Comparison of ENCODE assay signal across 9 cellular contexts in the genomic region with DNA sequence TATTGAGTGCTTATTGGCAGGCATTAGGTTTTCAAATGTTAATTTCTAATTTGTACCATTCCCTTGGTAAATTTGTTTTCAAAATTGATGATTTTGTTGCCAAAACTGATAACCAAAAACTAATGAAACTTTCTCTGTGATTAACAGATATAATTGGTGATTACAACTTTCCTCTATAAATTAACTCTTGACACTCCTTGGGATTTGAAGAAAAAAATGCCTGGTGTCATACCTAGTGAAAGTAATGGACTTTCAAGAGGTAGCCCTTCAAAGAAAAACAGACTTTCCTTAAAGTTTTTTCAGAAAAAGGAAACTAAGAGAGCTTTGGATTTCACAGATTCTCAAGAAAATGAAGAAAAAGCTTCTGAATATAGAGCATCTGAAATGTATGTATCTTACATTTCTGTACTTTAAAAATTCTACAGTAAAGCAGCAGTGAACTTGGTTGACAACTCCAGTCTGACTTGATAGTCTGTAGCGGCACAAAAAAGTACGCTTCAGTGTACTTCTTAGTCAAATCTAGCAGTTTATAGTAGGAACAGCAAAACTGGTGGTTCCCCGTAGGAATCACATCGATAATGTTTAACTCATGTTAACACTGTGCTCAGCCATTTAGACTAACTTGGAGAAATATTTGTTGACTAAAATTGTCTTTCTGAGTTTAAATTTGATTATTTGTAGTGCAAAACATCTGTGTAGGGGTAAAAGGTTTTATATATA. TPM values are rescaled to one million over a fixed set of nuclear protein-coding genes. Genes with fewer than 3 reads are reported as not detected.
DNase-seq lines count a peak whose midpoint lies in the region; ATAC-seq, FAIRE-seq and TF ChIP-seq lines count a peak whose summit lies in the region.
"Had no signal": no experiment of that assay in that cellular context is flagged by ENCODE, and none has a peak within 500 bp of the region (broad histone marks: within the 10 kb centered on the region; RNA-seq: fewer than 3 reads in every experiment).

No MANE protein-coding gene starts in this region.

- 0% methylated on average over 4 of the region's 4 CpGs for WGBS in GM12878 (ENCODE audit: insufficient coverage, insufficient replicate concordance, low lambda C conversion rate, missing lambda C conversion rate)

- peaks cover 17% of the 10 kb centered on the region for H3K27me3 Mint-ChIP-seq in CD4-positive, CD25-positive, alpha-beta regulatory T cell

- FAIRE-seq in GM12878 (lab: Jason Lieb, UNC) = no peak

- H3K79me2 ChIP-seq in GM12878 (ENCODE audit: control insufficient read depth, insufficient read depth, low read length) = peaks cover 77% of the 10 kb centered on the region

- peak overlapping the region; percentile 89 for H3K9ac ChIP-seq in GM12878 (ENCODE audit: control insufficient read depth, insufficient read depth, low read length)

- no peak for ATAC-seq in CD4-positive, CD25-positive, alpha-beta regulatory T cell (ENCODE audit: low read depth in 2 of 2)
- peak; percentile 25 for ATAC-seq in GM19467 (IDR thresholded peaks at IDR 0.05; ENCODE audit: unreplicated experiment)
- peak; percentile 33 for ATAC-seq in HG03571 (IDR thresholded peaks at IDR 0.05; ENCODE audit: unreplicated experiment)
- peak; percentile 34 for ATAC-seq in GM12878

- RAD21 ChIA-PET in GM12878 (lab: Charles Lee; ENCODE audit: unreplicated experiment) = interaction anchor here (0.9 to 2.3 kb wide), 4 partner anchors 68 to 346 kb away, joined by 3 to 7 read pairs (median 4); no protein-coding TSS in a partner anchor

- POLR2A ChIA-PET in GM12878 (lab: Charles Lee) = interaction anchor here (0.6 to 1.4 kb wide), 4 partner anchors 10 to 1162 kb away, joined by 3 to 7 read pairs (median 4); no protein-coding TSS in a partner anchor

- TF ChIP-seq CTCF in GM12878 (IDR thresholded peaks at IDR 0.05 in 2 of 3, conservative IDR thresholded peaks at IDR 0.05 in 1 of 3; ENCODE audit: control insufficient read depth in 2 of 3, extremely low read depth in 1 of 3, insufficient read depth in 1 of 3, low read depth in 3 of 3, low read length in 3 of 3) (0 out of 6 replicates have a peak, but pooled peaks of 1 of the 3 experiments have one; percentile 10), left ventricle myocardium inferior (IDR thresholded peaks at IDR 0.05; ENCODE audit: borderline replicate concordance) (no peak)

- peaks cover 39% of the 10 kb centered on the region for H3K4me1 ChIP-seq in CD4-positive, CD25-positive, alpha-beta regulatory T cell (ENCODE audit: control insufficient read depth, insufficient read depth, low read length, poor library complexity, severe bottlenecking)
- no peaks in the 10 kb centered on the region for H3K4me1 ChIP-seq in GM12878 (ENCODE audit: control insufficient read depth, insufficient read depth, low read length)
- H3K4me1 ChIP-seq in left ventricle myocardium inferior = peaks cover 57% of the 10 kb centered on the region

- H3K27ac ChIP-seq in CD4-positive, CD25-positive, alpha-beta regulatory T cell (ENCODE audit: insufficient read depth, low read length, poor library complexity, severe bottlenecking) = peak overlapping the region; percentile 57
- H3K27ac ChIP-seq in GM12878 (ENCODE audit: control insufficient read depth, insufficient read depth) = peak overlapping the region; percentile 95
- H3K27ac ChIP-seq in left ventricle myocardium inferior (replicated peaks) = no peak overlapping the region
- no peak overlapping the region for H3K27ac ChIP-seq in caudate nucleus (ENCODE audit: low read depth, low read length)
- H3K27ac ChIP-seq: upper lobe of left lung had no signal

- no peak for DNase-seq in CD4-positive, CD25-positive, alpha-beta regulatory T cell
- DNase-seq in GM12878 (ENCODE audit: low read depth, low spot score) (peak; percentile 32), left ventricle myocardium inferior (no peak), NCI-H2029 treated with DMSO at 0.1 percent for 48 hours (lab: John Stamatoyannopoulos, UW) (no peak), caudate nucleus (lab: John Stamatoyannopoulos, UW) (no peak)
- DNase-seq in stimulated activated naive CD4-positive, alpha-beta T cell (lab: John Stamatoyannopoulos, UW) = no peak
- DNase-seq: upper lobe of left lung had no signal

- no peak for TF ChIP-seq POLR2A in GM12878 (IDR thresholded peaks at IDR 0.05; ENCODE audit: low read depth, low read length)

- no peaks in the 10 kb centered on the region for H3K9me3 ChIP-seq in CD4-positive, CD25-positive, alpha-beta regulatory T cell (ENCODE audit: control insufficient read depth in 2 of 2, low read length in 2 of 2)
- H3K9me3 ChIP-seq in GM12878 (replicated peaks; ENCODE audit: control insufficient read depth, insufficient read depth, low read length) (no peaks in the 10 kb centered on the region), left ventricle myocardium inferior (replicated peaks) (no peaks in the 10 kb centered on the region)
- H3K9me3 ChIP-seq: upper lobe of left lung had no signal

- SMC1A ChIA-PET in GM12878 (lab: Charles Lee; ENCODE audit: uncharacterized antibody, unreplicated experiment) = interaction anchor here (0.8 to 2.2 kb wide), 7 partner anchors 10 to 371 kb away, joined by 3 to 20 read pairs (median 6); partner anchors contain the start of gene DOCK7

- in situ Hi-C loops in GM12878 (cut with MboI) = no loop called here

- intact Hi-C loops in GM12878 (cut with micrococcal nuclease; ENCODE audit: unreplicated experiment) = loop anchor here (5.0 kb wide), 3 partner anchors 182 to 347 kb away; no protein-coding TSS in a partner anchor
- intact Hi-C loops in left ventricle myocardium inferior (cut with micrococcal nuclease) = no loop called here

- no peak overlapping the region for H2AFZ ChIP-seq in GM12878 (ENCODE audit: control insufficient read depth, low read depth, low read length)

- peak overlapping the region; percentile 72 for H3K4me2 ChIP-seq in GM12878 (ENCODE audit: control insufficient read depth, insufficient read depth)

- H3K27ac Mint-ChIP-seq in CD4-positive, CD25-positive, alpha-beta regulatory T cell = peak overlapping the region; percentile 42 to 66 (median 45)

- peaks cover 21% of the 10 kb centered on the region for H3K36me3 Mint-ChIP-seq in CD4-positive, CD25-positive, alpha-beta regulatory T cell

- no peaks in the 10 kb centered on the region for H4K20me1 ChIP-seq in GM12878 (ENCODE audit: control insufficient read depth, insufficient read depth)

- no peak for TF ChIP-seq EP300 in GM12878 (IDR thresholded peaks at IDR 0.05; ENCODE audit: borderline replicate concordance in 1 of 2, control insufficient read depth in 1 of 2, low read depth in 2 of 2, low read length in 2 of 2)

- H3K27me3 ChIP-seq in CD4-positive, CD25-positive, alpha-beta regulatory T cell (ENCODE audit: control insufficient read depth, insufficient read depth, low read length) = no peaks in the 10 kb centered on the region
- H3K27me3 ChIP-seq in GM12878 (replicated peaks in 1 of 2; ENCODE audit: control insufficient read depth in 2 of 2, insufficient read depth in 2 of 2, low read length in 1 of 2) (no peaks in the 10 kb centered on the region), left ventricle myocardium inferior (ENCODE audit: low read depth) (no peaks in the 10 kb centered on the region)
- H3K27me3 ChIP-seq: upper lobe of left lung had no signal

- TF ChIP-seq RAD21 in GM12878 (IDR thresholded peaks at IDR 0.05; ENCODE audit: insufficient read depth, low read depth, low read length) = no peak

- peak overlapping the region; percentile 95 to 98 (median 96) for H3K4me3 Mint-ChIP-seq in CD4-positive, CD25-positive, alpha-beta regulatory T cell

- peaks cover 35 to 62% (median 56%) of the 10 kb centered on the region in 4 donors for H3K4me1 Mint-ChIP-seq in CD4-positive, CD25-positive, alpha-beta regulatory T cell

- CTCF ChIA-PET in GM12878 (lab: Yijun Ruan, JAX) = interaction anchor here (0.6 to 3.0 kb wide), 4 partner anchors 11 to 559 kb away, joined by 3 to 12 read pairs (median 4); no protein-coding TSS in a partner anchor

- peaks cover 32% of the 10 kb centered on the region for H3K36me3 ChIP-seq in CD4-positive, CD25-positive, alpha-beta regulatory T cell (ENCODE audit: control insufficient read depth, insufficient read depth, low read length)
- H3K36me3 ChIP-seq in GM12878 (ENCODE audit: control insufficient read depth in 2 of 2, insufficient read depth in 2 of 2, low read length in 1 of 2) = peaks cover 0 to 9% of the 10 kb centered on the region in 2 experiments; a peak in 2 of 4 replicates
- peaks cover 38% of the 10 kb centered on the region for H3K36me3 ChIP-seq in left ventricle myocardium inferior

- peaks cover 0 to 3% (median 1%) of the 10 kb centered on the region in 7 donors for H3K9me3 Mint-ChIP-seq in CD4-positive, CD25-positive, alpha-beta regulatory T cell

- peak overlapping the region; percentile 74 for H3K4me3 ChIP-seq in CD4-positive, CD25-positive, alpha-beta regulatory T cell (ENCODE audit: low read depth, low read length)
- H3K4me3 ChIP-seq in GM12878 (peak overlapping the region; percentile 88), left ventricle myocardium inferior (no peak overlapping the region)

- BruUV-seq in GM12878 (replicated peaks; lab: Mats Ljungman, UMichigan) = no TSS peak

TF ChIP-seq in GM12878, 131 proteins besides CTCF, POLR2A, EP300 and RAD21 (continues in another document):
- TF ChIP-seq PML (IDR thresholded peaks at IDR 0.05; ENCODE audit: low read length) (no peak), IRF4 (IDR thresholded peaks at IDR 0.05; ENCODE audit: low read depth, low read length) (peak; percentile 48; the same call in 1 of the 2 replicates), JUND (IDR thresholded peaks at IDR 0.05; ENCODE audit: low read depth, low read length) (no peak), MEF2A (IDR thresholded peaks at IDR 0.05; ENCODE audit: insufficient read depth, low read depth, low read length) (no peak)

RNA-seq across cellular contexts. Expression of gene USP1, which starts 3.0 kb away (rescaled TPM):
- total RNA-seq in CD4-positive, CD25-positive, alpha-beta regulatory T cell = 36.6 TPM
- polyA plus RNA-seq in CD4-positive, CD25-positive, alpha-beta regulatory T cell = 10 to 100 TPM; 33.9 to 37.1 (median 35.5) TPM
- total RNA-seq in GM12878 (2013; cell fraction: nucleolus; rRNA removed) = 16.2 and 18.5 TPM in 2 replicates
- 45.5 and 55.8 TPM in 2 replicates for total RNA-seq in GM12878 (2014; rRNA removed)
- 71.9 and 77.9 TPM in 2 replicates for total RNA-seq in GM12878 (2014; rRNA removed; fragmentation: Illumina TruSeq; extraction: Trizol)
- total RNA-seq in GM12878 (2021) = 49.9 and 52.5 TPM in 2 replicates
- polyA plus RNA-seq in GM12878 (2011; ENCODE audit: low read depth) = 12.8 TPM
- 25.6 and 48.2 TPM in 2 replicates for polyA plus RNA-seq in GM12878 (2011; rRNA removed)
- polyA plus RNA-seq in GM12878 (2011; cell fraction: cytosol; rRNA removed) = 8.3 and 8.6 TPM in 2 replicates
- 8.0 and 14.8 TPM in 2 replicates for polyA plus RNA-seq in GM12878 (2011; cell fraction: nucleus; rRNA removed)
- 26.8 and 28.8 TPM in 2 replicates for polyA plus RNA-seq in GM12878 (2012)
- polyA plus RNA-seq in GM12878 (2014; fragmentation: Illumina TruSeq; extraction: Trizol) = 66.0 and 81.2 TPM in 2 replicates
- polyA plus RNA-seq in GM12878 (2014; fragmentation: Nextera tagmentation; extraction: Ambion mirVana) = 10 to 100 TPM; 28.0 to 35.9 TPM
- polyA plus RNA-seq in GM12878 (2014; rRNA removed) = 23.6 and 27.9 TPM in 2 replicates
- polyA plus RNA-seq in GM12878 (2016; fragmentation: Nextera tagmentation; extraction: Ambion mirVana) = 10 to 100 TPM; 50.7 to 58.1 TPM
- polyA minus RNA-seq in GM12878 (2011; rRNA and poly(A)+ RNA removed) = 9.9 and 17.3 TPM in 2 replicates
- 12.6 and 13.4 TPM in 2 replicates for polyA minus RNA-seq in GM12878 (2011; cell fraction: cytosol; rRNA and poly(A)+ RNA removed)
- polyA minus RNA-seq in GM12878 (2011; cell fraction: nucleus; rRNA and poly(A)+ RNA removed) = 5.9 and 10.4 TPM in 2 replicates
- 12.5 TPM for total RNA-seq in left ventricle myocardium inferior

Comparison
In these comparisons a context has a peak if more than half of its experiments do, and no peak if none do; other contexts are left out.
1. ATAC-seq: peak in GM19467 (single experiment), HG03571 (single experiment) and GM12878 (single experiment); none in CD4-positive, CD25-positive, alpha-beta regulatory T cell (0 of 2).
2. H3K27ac ChIP-seq: peak in CD4-positive, CD25-positive, alpha-beta regulatory T cell (single experiment) and GM12878 (single experiment); none in left ventricle myocardium inferior (single experiment) and caudate nucleus (single experiment).